8 cellular contexts compared by ENCODE assay signal in genomic region chr16:31700200-31700529, GRCh38.
DNase-seq lines count a peak whose midpoint lies in the region; ATAC-seq, FAIRE-seq and TF ChIP-seq lines count a peak whose summit lies in the region.

No MANE protein-coding gene starts in this region.

- peak overlapping the region in 2 of 7 donors; percentile 6 to 26 for H3K27ac Mint-ChIP-seq in CD14-positive monocyte

- peaks cover 16% of the 10 kb centered on the region for H3K4me1 Mint-ChIP-seq in CD14-positive monocyte

- TF ChIP-seq CTCF in CD14-positive monocyte (IDR thresholded peaks at IDR 0.05) (no peak), adrenal gland (IDR thresholded peaks at IDR 0.05) (no peak), kidney (IDR thresholded peaks at IDR 0.05; ENCODE audit: borderline replicate concordance, extremely low read depth, insufficient read depth) (no peak), upper lobe of left lung (IDR thresholded peaks at IDR 0.05) (no peak)

- peak overlapping the region in 3 of 4 donors; percentile 19 to 87 (median 70) for H3K4me3 ChIP-seq in adrenal gland
- peak overlapping the region; percentile 89 to 96 for H3K4me3 ChIP-seq in kidney (ENCODE audit: low read length in 2 of 2)
- H3K4me3 ChIP-seq in upper lobe of left lung, result peak overlapping the region; percentile 71 to 78 (median 74)

- H3K9me3 Mint-ChIP-seq in CD14-positive monocyte, result peaks cover 0 to 7% (median 3%) of the 10 kb centered on the region in 7 donors

- H3K27me3 ChIP-seq in adrenal gland, result no peaks in the 10 kb centered on the region
- H3K27me3 ChIP-seq in upper lobe of left lung, result no peaks in the 10 kb centered on the region

- 12 to 14% (median 13%) methylated on average over 7 to 8 of the region's 8 CpGs for WGBS in adrenal gland, 4 donors
- 14 to 16% methylated on average over 8 of the region's 8 CpGs for WGBS in upper lobe of left lung, 2 donors

- H3K9me3 ChIP-seq in adrenal gland (replicated peaks in 1 of 3), result no peaks in the 10 kb centered on the region
- H3K9me3 ChIP-seq in kidney (ENCODE audit: control insufficient read depth in 1 of 2, low read length in 2 of 2), result no peaks in the 10 kb centered on the region
- no peaks in the 10 kb centered on the region for H3K9me3 ChIP-seq in upper lobe of left lung

- no peak for FAIRE-seq in kidney (lab: Jason Lieb, UNC)

- peaks cover 35 to 41% (median 39%) of the 10 kb centered on the region in 3 donors for H3K27me3 Mint-ChIP-seq in CD14-positive monocyte (ENCODE audit: low read depth in 3 of 3)

- peak overlapping the region in 1 of 2 donors; percentile 91 for H3K9ac ChIP-seq in kidney (ENCODE audit: low read length in 2 of 2)

- H3K4me3 Mint-ChIP-seq in CD14-positive monocyte, result peak overlapping the region; percentile 74 to 89

- ATAC-seq in GM18520 (IDR thresholded peaks at IDR 0.05; ENCODE audit: unreplicated experiment) (peak; percentile 65), upper lobe of left lung (ENCODE audit: low FRiP score in 2 of 2) (no peak), HG03025 (IDR thresholded peaks at IDR 0.05; ENCODE audit: low FRiP score, unreplicated experiment) (no peak)

- H3K27ac ChIP-seq in adrenal gland (no peak overlapping the region), kidney (ENCODE audit: low read depth in 2 of 2, low read length in 2 of 2) (peak overlapping the region; percentile 89 to 92), upper lobe of left lung (peak overlapping the region; percentile 68 to 83 (median 80))

- H3K4me1 ChIP-seq in adrenal gland (replicated peaks in 1 of 2) (peaks cover 8 to 9% of the 10 kb centered on the region in 2 donors), kidney (ENCODE audit: control insufficient read depth in 1 of 2, insufficient read depth in 1 of 2, low read depth in 1 of 2, low read length in 2 of 2) (peaks cover 0 to 12% of the 10 kb centered on the region in 2 donors), upper lobe of left lung (peaks cover 7 to 23% (median 13%) of the 10 kb centered on the region in 4 donors)

- TF ChIP-seq POLR2A in adrenal gland (IDR thresholded peaks at IDR 0.05) (no peak), upper lobe of left lung (IDR thresholded peaks at IDR 0.05) (no peak)

- H3K36me3 Mint-ChIP-seq in CD14-positive monocyte, result peaks cover 0 to 9% of the 10 kb centered on the region in 2 donors

- H3K36me3 ChIP-seq in adrenal gland (replicated peaks in 1 of 2) (peaks cover 0 to 18% of the 10 kb centered on the region in 2 donors), kidney (ENCODE audit: control insufficient read depth in 1 of 2, insufficient read depth in 2 of 2, low read length in 2 of 2) (peaks cover 20 to 24% of the 10 kb centered on the region in 2 donors), upper lobe of left lung (peaks cover 7 to 23% (median 20%) of the 10 kb centered on the region in 4 donors)

- no peak for TF ChIP-seq EP300 in upper lobe of left lung (IDR thresholded peaks at IDR 0.05)

- no peak for DNase-seq in CD14-positive monocyte (ENCODE audit: low spot score)
- DNase-seq in LHCN-M2 (ENCODE audit: low read depth), result peak; percentile 54
- no peak for DNase-seq in adrenal gland
- no peak for DNase-seq in kidney
- DNase-seq in upper lobe of left lung, result no peak
- no peak for DNase-seq in KG1 (lab: John Stamatoyannopoulos, UW)

- intact Hi-C loops in CD14-positive monocyte (cut with micrococcal nuclease), result no loop called here
- intact Hi-C loops in adrenal gland (cut with DNase I), result loop anchor here in 1 of 2 donors (10.0 kb wide), 1 partner anchor 225 kb away; the partner anchor contains the start of gene TGFB1I1
- intact Hi-C loops in kidney (cut with DNase I), result no loop called here

Comparison
In these comparisons a context has a peak if more than half of its experiments do, and no peak if none do; other contexts are left out.
1. H3K27ac ChIP-seq: peak in kidney (2 of 2) and upper lobe of left lung (4 of 4); none in adrenal gland (0 of 5).
2. Peak in every context shown above with its lines, with median percentiles within 50 percentile points of each other: H3K4me3 ChIP-seq.